1 cellular context compared by ENCODE assay signal in the genomic region with DNA sequence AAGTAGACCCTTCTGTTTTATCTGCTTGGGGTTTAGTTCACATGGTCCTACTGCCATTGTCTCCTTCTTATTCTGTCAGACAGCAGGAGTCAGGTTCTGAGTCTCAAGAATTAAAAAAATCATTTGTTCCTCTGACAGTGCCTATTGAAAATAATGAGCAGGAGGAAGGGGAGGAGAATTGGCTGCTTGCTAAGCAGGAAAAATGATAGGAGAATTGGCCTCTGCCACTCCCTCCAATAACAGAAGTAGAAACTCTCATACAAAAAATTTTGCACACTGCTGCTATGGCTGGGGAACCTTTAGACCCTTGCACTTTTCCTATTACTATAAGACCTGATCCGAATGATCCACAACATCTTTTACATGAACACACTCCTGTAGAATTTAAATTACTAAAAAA.
TF ChIP-seq lines count a peak whose summit lies in the region.

No MANE protein-coding gene starts in this region.

TF ChIP-seq in GM23338, 12 proteins besides CTCF, POLR2A, EP300 and RAD21 (continued from another document):
- no peak for TF ChIP-seq ETS1 (IDR thresholded peaks at IDR 0.05)
- TF ChIP-seq CREB1 (CRISPR knock-in tag; IDR thresholded peaks at IDR 0.05; ENCODE audit: low read depth) = no peak
